8 cellular contexts compared by ENCODE assay signal in the genomic region with DNA sequence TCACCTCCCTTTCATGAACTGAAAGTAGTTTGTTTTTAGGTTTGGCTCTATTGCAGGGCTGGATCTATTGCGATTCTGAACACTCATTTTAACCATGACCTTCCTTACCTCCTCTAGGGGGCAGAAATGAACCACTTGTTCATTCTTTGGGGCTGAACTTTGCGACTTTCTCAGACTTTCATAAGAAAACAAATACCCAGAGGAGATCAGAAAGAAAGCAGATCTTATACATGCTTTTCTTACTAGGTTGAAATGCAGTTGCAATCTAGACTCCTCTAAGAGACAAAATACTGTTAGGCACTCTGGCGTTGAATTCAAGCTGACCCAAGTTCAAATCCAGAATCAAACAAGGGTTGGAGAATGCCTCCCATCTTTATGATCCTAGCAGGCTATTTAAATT. TPM values are rescaled to one million over a fixed set of nuclear protein-coding genes. Genes with fewer than 3 reads are reported as not detected.
DNase-seq lines count a peak whose midpoint lies in the region; ATAC-seq, FAIRE-seq and TF ChIP-seq lines count a peak whose summit lies in the region.

No MANE protein-coding gene starts in this region.

- peaks cover 7% of the 10 kb centered on the region for H3K4me1 Mint-ChIP-seq in activated CD8-positive, alpha-beta T cell treated with anti-CD3 and anti-CD28 coated beads for 36 hours (ENCODE audit: low read depth)

- WGBS in A549 (ENCODE audit: missing lambda C conversion rate) = 4% methylated on average over 3 of the region's 3 CpGs

- peak; percentile 72 to 80 for DNase-seq in A549 (ENCODE audit: low read depth in 1 of 2, low spot score in 1 of 2)
- no peak for DNase-seq in GM12864 (ENCODE audit: low read depth)
- peak; percentile 61 for DNase-seq in NCI-H2107 (lab: John Stamatoyannopoulos, UW)
- no peak for DNase-seq in activated CD8-positive, alpha-beta T cell treated with anti-CD3 and anti-CD28 coated beads for 36 hours
- no peak for DNase-seq in Right ventricle myocardium superior
- DNase-seq in putamen (ENCODE audit: low spot score) = peak; percentile 82

- TF ChIP-seq EP300 in A549 (IDR thresholded peaks at IDR 0.05) = no peak

- H3K27ac Mint-ChIP-seq in activated CD8-positive, alpha-beta T cell treated with anti-CD3 and anti-CD28 coated beads for 36 hours = no peak overlapping the region

- peak; percentile 87 for TF ChIP-seq CTCF in A549 (IDR thresholded peaks at IDR 0.05)
- TF ChIP-seq CTCF in GM12864 (IDR thresholded peaks at IDR 0.05; ENCODE audit: low read depth, low read length, missing control alignments) = peak; percentile 57
- peak; percentile 56 for TF ChIP-seq CTCF in activated CD8-positive, alpha-beta T cell treated with anti-CD3 and anti-CD28 coated beads for 36 hours (IDR thresholded peaks at IDR 0.05)

- H3K9me3 Mint-ChIP-seq in activated CD8-positive, alpha-beta T cell treated with anti-CD3 and anti-CD28 coated beads for 36 hours = no peaks in the 10 kb centered on the region

- H3K4me3 ChIP-seq in A549 (no peak overlapping the region), GM12864 (ENCODE audit: low read depth, low read length) (no peak overlapping the region)

- ATAC-seq in A549 (peak; percentile 74 to 87; a peak in 5 of 6 replicates), Right ventricle myocardium superior (ENCODE audit: poor library complexity) (peak; percentile 77), HG02885 (IDR thresholded peaks at IDR 0.05; ENCODE audit: poor library complexity, unreplicated experiment) (no peak), HG03280 (IDR thresholded peaks at IDR 0.05; ENCODE audit: unreplicated experiment) (no peak)
- ATAC-seq in activated CD8-positive, alpha-beta T cell treated with anti-CD3 and anti-CD28 coated beads for 36 hours = peak; percentile 77

- no peak for FAIRE-seq in A549 (lab: Jason Lieb, UNC)

- POLR2A ChIA-PET in A549 (lab: Yijun Ruan, JAX) = no interaction called here
- POLR2A ChIA-PET in activated CD8-positive, alpha-beta T cell treated with anti-CD3 and anti-CD28 coated beads for 36 hours (lab: Charles Lee) = no interaction called here

- H3K4me2 ChIP-seq in A549 = peak overlapping the region; percentile 57

- H3K4me1 ChIP-seq in A549 = peaks cover 37% of the 10 kb centered on the region

- H3K36me3 Mint-ChIP-seq in activated CD8-positive, alpha-beta T cell treated with anti-CD3 and anti-CD28 coated beads for 36 hours (ENCODE audit: low read depth) = no peaks in the 10 kb centered on the region

- no peaks in the 10 kb centered on the region for H3K27me3 Mint-ChIP-seq in activated CD8-positive, alpha-beta T cell treated with anti-CD3 and anti-CD28 coated beads for 36 hours

- peak; percentile 94 for TF ChIP-seq RAD21 in A549 (conservative IDR thresholded peaks at IDR 0.05 in 1 of 2, IDR thresholded peaks at IDR 0.05 in 1 of 2)

- H3K9me3 ChIP-seq in A549 = no peaks in the 10 kb centered on the region; the same call in 2 of the 3 replicates

- intact Hi-C loops in activated CD8-positive, alpha-beta T cell treated with anti-CD3 and anti-CD28 coated beads for 36 hours (cut with micrococcal nuclease) = loop anchor here (5.0 kb wide), 1 partner anchor 91 kb away; no protein-coding TSS in a partner anchor
- intact Hi-C loops in Right ventricle myocardium superior (cut with DNase I) = no loop called here

- TF ChIP-seq POLR2A in A549 (IDR thresholded peaks at IDR 0.05; ENCODE audit: low read length) = no peak

- peak overlapping the region; percentile 75 to 79 for H3K27ac ChIP-seq in A549

- H3K4me3 Mint-ChIP-seq in activated CD8-positive, alpha-beta T cell treated with anti-CD3 and anti-CD28 coated beads for 36 hours = no peak overlapping the region

- CTCF ChIA-PET in A549 (lab: Yijun Ruan, JAX) = interaction anchor here (0.5 to 15.1 kb wide), 39 partner anchors 8 to 349 kb away, joined by 3 to 147 read pairs (median 4); a partner anchor contains a TSS
- CTCF ChIA-PET in activated CD8-positive, alpha-beta T cell treated with anti-CD3 and anti-CD28 coated beads for 36 hours (lab: Charles Lee) = interaction anchor here (0.7 to 4.0 kb wide), 12 partner anchors 14 to 220 kb away, joined by 3 to 26 read pairs (median 4); no protein-coding TSS in a partner anchor

TF ChIP-seq in A549, 52 proteins besides CTCF, POLR2A, EP300 and RAD21:
- peak; percentile 95 for TF ChIP-seq SMC3 (IDR thresholded peaks at IDR 0.05)
- TF ChIP-seq, protein P1, sequence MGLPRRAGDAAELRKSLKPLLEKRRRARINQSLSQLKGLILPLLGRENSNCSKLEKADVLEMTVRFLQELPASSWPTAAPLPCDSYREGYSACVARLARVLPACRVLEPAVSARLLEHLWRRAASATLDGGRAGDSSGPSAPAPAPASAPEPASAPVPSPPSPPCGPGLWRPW (IDR thresholded peaks at IDR 0.05) = no peak

RNA-seq across cellular contexts. Expression of a gene that starts 32.6 kb away (rescaled TPM):
- polyA plus RNA-seq in A549 (2011; rRNA removed) (29.8 and 30.5 TPM in 2 replicates), A549 (2017; fragmentation: RNase III; extraction: RNeasy Plus Mini Kit Qiagen cat#74134 plus additional on column Dnase treatment) (21.9 to 26.4 TPM (median 23.2 TPM) in 3 replicates)
- 23.4 and 33.9 TPM in 2 replicates for polyA plus RNA-seq in A549 (2012; cell fraction: cytosol; rRNA removed)
- polyA plus RNA-seq in A549 (2012; cell fraction: nucleus; rRNA removed) = 69.3 and 101 TPM in 2 replicates
- 46.3 and 47.5 TPM in 2 replicates for polyA minus RNA-seq in A549 (2011; rRNA and poly(A)+ RNA removed)
- 1 to 10 TPM; 2.7 to 2.8 TPM for total RNA-seq in activated CD8-positive, alpha-beta T cell treated with anti-CD3 and anti-CD28 coated beads for 36 hours
- total RNA-seq in Right ventricle myocardium superior = 16.6 TPM

Comparison
In these comparisons a context has a peak if more than half of its experiments do, and no peak if none do; other contexts are left out.
1. ATAC-seq: peak in A549 (2 of 2), activated CD8-positive, alpha-beta T cell treated with anti-CD3 and anti-CD28 coated beads for 36 hours (single experiment) and Right ventricle myocardium superior (single experiment); none in HG02885 (single experiment) and HG03280 (single experiment).
2. DNase-seq: peak in A549 (2 of 2), NCI-H2107 (single experiment) and putamen (single experiment); none in GM12864 (single experiment), activated CD8-positive, alpha-beta T cell treated with anti-CD3 and anti-CD28 coated beads for 36 hours (single experiment) and Right ventricle myocardium superior (single experiment).
3. Peak in every context shown above with its lines, with median percentiles within 50 percentile points of each other: CTCF ChIP-seq.